ENCODE assay signal across 16 cellular contexts in genomic region chr20:32493356-32493755, GRCh38.
A peak's percentile ranks its signal among the peaks of the same experiment; 100 is the strongest.
DNase-seq lines count a peak whose midpoint lies in the region; ATAC-seq, FAIRE-seq and TF ChIP-seq lines count a peak whose summit lies in the region.
"Had no signal": no experiment of that assay in that cellular context is flagged by ENCODE, and none has a peak within 500 bp of the region (broad histone marks: within the 10 kb centered on the region; RNA-seq: fewer than 3 reads in every experiment).

No MANE protein-coding gene starts in this region.

- TF ChIP-seq CTCF in RWPE2 (IDR thresholded peaks at IDR 0.05; ENCODE audit: poor library complexity, severe bottlenecking), result no peak
- no peak for TF ChIP-seq CTCF in kidney (IDR thresholded peaks at IDR 0.05; ENCODE audit: borderline replicate concordance, extremely low read depth, insufficient read depth)
- no peak for TF ChIP-seq CTCF in sigmoid colon (IDR thresholded peaks at IDR 0.05)
- TF ChIP-seq CTCF in heart right ventricle (IDR thresholded peaks at IDR 0.05), result no peak

- FAIRE-seq in kidney (lab: Jason Lieb, UNC), result no peak

- H3K27me3 ChIP-seq in RWPE2 (ENCODE audit: insufficient read depth, poor library complexity, severe bottlenecking) (no peaks in the 10 kb centered on the region), sigmoid colon (no peaks in the 10 kb centered on the region), heart right ventricle (no peaks in the 10 kb centered on the region)
- H3K27me3 ChIP-seq: MG63 had no signal

- 91 to 95% methylated on average over 10 of the region's 10 CpGs for whole genome bisulfite sequencing in sigmoid colon, 2 donors
- WGBS in heart right ventricle, 2 donors, result 95 to 97% methylated on average over 10 of the region's 10 CpGs

- H3K27me3 Mint-ChIP-seq in activated CD4-positive, alpha-beta memory T cell treated with anti-CD3 and anti-CD28 coated beads for 36 hours, result no peaks in the 10 kb centered on the region
- no peaks in the 10 kb centered on the region for H3K27me3 Mint-ChIP-seq in activated CD4-positive, alpha-beta memory T cell treated with anti-CD3 and anti-CD28 coated beads, Interleukin-2, amount 10 ng/mL, durations not matched to agents 7 days and 5 days

- peak overlapping the region; percentile 18 for H3K27ac Mint-ChIP-seq in activated CD4-positive, alpha-beta memory T cell treated with anti-CD3 and anti-CD28 coated beads for 36 hours
- no peak overlapping the region for H3K27ac Mint-ChIP-seq in activated CD4-positive, alpha-beta memory T cell treated with anti-CD3 and anti-CD28 coated beads, Interleukin-2, amount 10 ng/mL, durations not matched to agents 7 days and 5 days
- H3K27ac Mint-ChIP-seq: GM23338 had no signal

- DNase-seq in activated CD4-positive, alpha-beta memory T cell treated with anti-CD3 and anti-CD28 coated beads for 36 hours, result no peak
- no peak for DNase-seq in activated CD4-positive, alpha-beta memory T cell treated with anti-CD3 and anti-CD28 coated beads, Interleukin-2, amount 10 ng/mL, durations not matched to agents 7 days and 5 days
- DNase-seq in RWPE2 (ENCODE audit: low spot score) (peak; percentile 67), kidney (peak; percentile 18), sigmoid colon (peak; percentile 41), heart right ventricle (no peak), AML-193 (lab: John Stamatoyannopoulos, UW) (no peak), SW 1271 (lab: John Stamatoyannopoulos, UW) (no peak)
- DNase-seq: MG63, NCI-H1092, NCI-H146, NCI-H2081 treated with DMSO at 0.1 percent for 48 hours, NCI-H510A treated with DMSO at 0.1 percent for 48 hours, PC-9 had no signal

- no peak for TF ChIP-seq EP300 in sigmoid colon (IDR thresholded peaks at IDR 0.05)

- H3K27ac ChIP-seq in RWPE2 (ENCODE audit: poor library complexity, severe bottlenecking) (no peak overlapping the region), kidney (ENCODE audit: low read depth in 2 of 2, low read length in 2 of 2) (no peak overlapping the region), sigmoid colon (no peak overlapping the region), heart right ventricle (no peak overlapping the region)
- H3K27ac ChIP-seq: 22Rv1, PC-9 had no signal

- H3K4me3 Mint-ChIP-seq in activated CD4-positive, alpha-beta memory T cell treated with anti-CD3 and anti-CD28 coated beads for 36 hours, result no peak overlapping the region
- H3K4me3 Mint-ChIP-seq in activated CD4-positive, alpha-beta memory T cell treated with anti-CD3 and anti-CD28 coated beads, Interleukin-2, amount 10 ng/mL, durations not matched to agents 7 days and 5 days, result no peak overlapping the region
- H3K4me3 Mint-ChIP-seq: GM23338 had no signal

- H3K4me3 ChIP-seq in RWPE2 (ENCODE audit: severe bottlenecking), result no peak overlapping the region
- H3K4me3 ChIP-seq in kidney (ENCODE audit: low read length in 2 of 2), result no peak overlapping the region
- H3K4me3 ChIP-seq in sigmoid colon, result no peak overlapping the region
- no peak overlapping the region for H3K4me3 ChIP-seq in heart right ventricle
- H3K4me3 ChIP-seq: GM23338, MG63, PC-9 had no signal

- H3K9me3 ChIP-seq in RWPE2 (ENCODE audit: severe bottlenecking) (no peaks in the 10 kb centered on the region), kidney (ENCODE audit: control insufficient read depth in 1 of 2, low read length in 2 of 2) (no peaks in the 10 kb centered on the region), sigmoid colon (no peaks in the 10 kb centered on the region), heart right ventricle (no peaks in the 10 kb centered on the region)
- H3K9me3 ChIP-seq: MG63 had no signal

- H3K9ac ChIP-seq in kidney (ENCODE audit: low read length in 2 of 2), result no peak overlapping the region

- H3K4me1 ChIP-seq in RWPE2 (ENCODE audit: insufficient read depth, poor library complexity, severe bottlenecking), result no peaks in the 10 kb centered on the region
- H3K4me1 ChIP-seq in kidney (ENCODE audit: control insufficient read depth in 1 of 2, insufficient read depth in 1 of 2, low read depth in 1 of 2, low read length in 2 of 2), result no peaks in the 10 kb centered on the region
- no peaks in the 10 kb centered on the region for H3K4me1 ChIP-seq in sigmoid colon
- H3K4me1 ChIP-seq in heart right ventricle, result peaks cover 0 to 16% (median 14%) of the 10 kb centered on the region in 9 donors

- H3K36me3 ChIP-seq in RWPE2 (ENCODE audit: low read depth) (no peaks in the 10 kb centered on the region), kidney (ENCODE audit: control insufficient read depth in 1 of 2, insufficient read depth in 2 of 2, low read length in 2 of 2) (no peaks in the 10 kb centered on the region), sigmoid colon (no peaks in the 10 kb centered on the region), heart right ventricle (no peaks in the 10 kb centered on the region)
- H3K36me3 ChIP-seq: MG63 had no signal

- intact Hi-C loops in activated CD4-positive, alpha-beta memory T cell treated with anti-CD3 and anti-CD28 coated beads for 36 hours (cut with micrococcal nuclease), result no loop called here
- intact Hi-C loops in kidney (cut with DNase I) (no loop called here), sigmoid colon (cut with DNase I) (no loop called here), heart right ventricle (cut with DNase I) (no loop called here)

- CTCF ChIA-PET in activated CD4-positive, alpha-beta memory T cell treated with anti-CD3 and anti-CD28 coated beads for 36 hours (lab: Charles Lee), result interaction anchor here (1.4 kb wide), 1 partner anchor 160 kb away, joined by 3 read pairs; no protein-coding TSS in a partner anchor
- CTCF ChIA-PET in activated CD4-positive, alpha-beta memory T cell treated with anti-CD3 and anti-CD28 coated beads, Interleukin-2, amount 10 ng/mL, durations not matched to agents 7 days and 5 days (lab: Charles Lee), result no interaction called here

- H3K36me3 Mint-ChIP-seq in activated CD4-positive, alpha-beta memory T cell treated with anti-CD3 and anti-CD28 coated beads for 36 hours, result peaks cover under 1% of the 10 kb centered on the region
- no peaks in the 10 kb centered on the region for H3K36me3 Mint-ChIP-seq in activated CD4-positive, alpha-beta memory T cell treated with anti-CD3 and anti-CD28 coated beads, Interleukin-2, amount 10 ng/mL, durations not matched to agents 7 days and 5 days (ENCODE audit: low read depth)

- no peak for TF ChIP-seq POLR2A in sigmoid colon (IDR thresholded peaks at IDR 0.05)

- POLR2A ChIA-PET in activated CD4-positive, alpha-beta memory T cell treated with anti-CD3 and anti-CD28 coated beads for 36 hours (lab: Charles Lee), result no interaction called here
- POLR2A ChIA-PET in activated CD4-positive, alpha-beta memory T cell treated with anti-CD3 and anti-CD28 coated beads, Interleukin-2, amount 10 ng/mL, durations not matched to agents 7 days and 5 days (lab: Charles Lee), result no interaction called here

- peaks cover 3% of the 10 kb centered on the region for H3K9me3 Mint-ChIP-seq in activated CD4-positive, alpha-beta memory T cell treated with anti-CD3 and anti-CD28 coated beads for 36 hours
- H3K9me3 Mint-ChIP-seq in activated CD4-positive, alpha-beta memory T cell treated with anti-CD3 and anti-CD28 coated beads, Interleukin-2, amount 10 ng/mL, durations not matched to agents 7 days and 5 days, result no peaks in the 10 kb centered on the region

- peaks cover 8% of the 10 kb centered on the region for H3K4me1 Mint-ChIP-seq in activated CD4-positive, alpha-beta memory T cell treated with anti-CD3 and anti-CD28 coated beads for 36 hours (ENCODE audit: low read depth)
- peaks cover under 1% of the 10 kb centered on the region for H3K4me1 Mint-ChIP-seq in activated CD4-positive, alpha-beta memory T cell treated with anti-CD3 and anti-CD28 coated beads, Interleukin-2, amount 10 ng/mL, durations not matched to agents 7 days and 5 days

- ATAC-seq in RWPE2 (ENCODE audit: low read depth) (no peak), heart right ventricle (no peak)
- ATAC-seq: GM23338 had no signal

Comparison
In these comparisons a context has a peak if more than half of its experiments do, and no peak if none do; other contexts are left out.
1. DNase-seq: peak in RWPE2 (single experiment), kidney (single experiment) and sigmoid colon (single experiment); none in activated CD4-positive, alpha-beta memory T cell treated with anti-CD3 and anti-CD28 coated beads for 36 hours (single experiment), activated CD4-positive, alpha-beta memory T cell treated with anti-CD3 and anti-CD28 coated beads, Interleukin-2, amount 10 ng/mL, durations not matched to agents 7 days and 5 days (single experiment), heart right ventricle (0 of 2), AML-193 (0 of 2) and SW 1271 (0 of 2).